Comparison of ENCODE assay signal across 28 cellular contexts in genomic region chr17:12261354-12261753, GRCh38.
"Had no signal": no experiment of that assay in that cellular context is flagged by ENCODE, and none has a peak within 500 bp of the region (broad histone marks: within the 10 kb centered on the region; RNA-seq: fewer than 3 reads in every experiment).

No MANE protein-coding gene starts in this region.

- H3K4me3 Mint-ChIP-seq: dendritic cell treated with granulocyte-macrophage colony-stimulating factor and Interleukin-4, amounts not matched to agents 40 ng/mL and 50 ng/mL, for 4 days; effector memory CD8-positive, alpha-beta T cell; endodermal cell; mesothelial cell of epicardium; naive B cell had no signal

- H3K36me3 Mint-ChIP-seq: mesothelial cell of epicardium, naive B cell had no signal

- H3K27ac ChIP-seq: colonic mucosa, epithelial cell of prostate, esophagus squamous epithelium, gastrocnemius medialis, heart right ventricle, left lung, lower lobe of right lung had no signal

- H3K27me3 Mint-ChIP-seq: dendritic cell treated with granulocyte-macrophage colony-stimulating factor and Interleukin-4, amounts not matched to agents 40 ng/mL and 50 ng/mL, for 4 days had no signal

- H3K4me3 ChIP-seq: colonic mucosa, esophagus squamous epithelium, gastrocnemius medialis, heart right ventricle, left lung, lower lobe of right lung, mucosa of descending colon had no signal

- H3K9me3 Mint-ChIP-seq: dendritic cell treated with granulocyte-macrophage colony-stimulating factor and Interleukin-4, amounts not matched to agents 40 ng/mL and 50 ng/mL, for 4 days; effector memory CD8-positive, alpha-beta T cell had no signal

- H3K4me1 ChIP-seq: colonic mucosa, esophagus squamous epithelium, gastrocnemius medialis, left lung, lower lobe of right lung had no signal

- FAIRE-seq: endometrium, islet of Langerhans, keratinocyte had no signal

- H3K27ac Mint-ChIP-seq: dendritic cell treated with granulocyte-macrophage colony-stimulating factor and Interleukin-4, amounts not matched to agents 40 ng/mL and 50 ng/mL, for 4 days; effector memory CD8-positive, alpha-beta T cell; endodermal cell; mesothelial cell of epicardium; naive B cell had no signal

- DNase-seq: colonic mucosa; cortex of kidney; effector CD8-positive, alpha-beta T cell; effector memory CD8-positive, alpha-beta T cell; endodermal cell; erythroblast; esophagus squamous epithelium; foreskin fibroblast; foreskin melanocyte; gastrocnemius medialis; glutamatergic neuron; head of caudate nucleus; heart right ventricle; hippocampal formation; left cardiac atrium; left lung; left ventricle myocardium superior; lower lobe of right lung; mesenchymal stem cell; mucosa of descending colon; naive B cell had no signal

- ATAC-seq: effector memory CD8-positive, alpha-beta T cell; esophagus mucosa; gastrocnemius medialis; heart right ventricle; left cardiac atrium; left lung; left ventricle myocardium superior; lower lobe of right lung; mucosa of descending colon had no signal

- H3K4me1 Mint-ChIP-seq: naive B cell had no signal

- H3K9me3 ChIP-seq: colonic mucosa, esophagus squamous epithelium, gastrocnemius medialis, left lung, lower lobe of right lung, mucosa of descending colon had no signal
